ENCODE assay signal across 8 cellular contexts in genomic region chr3:72887378-72887722, GRCh38. TPM values are rescaled to one million over a fixed set of nuclear protein-coding genes. Genes with fewer than 3 reads are reported as not detected.
DNase-seq lines count a peak whose midpoint lies in the region; FAIRE-seq and TF ChIP-seq lines count a peak whose summit lies in the region.

No MANE protein-coding gene starts in this region.

- H3K27me3 Mint-ChIP-seq in T-helper 2 cell treated with Interferon-gamma antibody and Interleukin-4, amounts not matched to agents 5 μg/mL and 100 μg/mL, for 36 hours (ENCODE audit: low read depth) = peaks cover 73% of the 10 kb centered on the region
- peaks cover 64% of the 10 kb centered on the region for H3K27me3 Mint-ChIP-seq in activated naive CD8-positive, alpha-beta T cell

- peak overlapping the region; percentile 88 for H2AFZ ChIP-seq in keratinocyte (ENCODE audit: control insufficient read depth, low read length)

- intact Hi-C loops in testis (cut with DNase I; ENCODE audit: low total_unique reads) = no loop called here

- FAIRE-seq in keratinocyte (lab: Jason Lieb, UNC) = peak; percentile 13

- H3K9ac ChIP-seq in keratinocyte (ENCODE audit: control insufficient read depth, extremely low read depth, insufficient read depth, low read length) = peak overlapping the region; percentile 59

- H3K79me2 ChIP-seq in keratinocyte (ENCODE audit: control insufficient read depth, insufficient read depth, low read length) = no peaks in the 10 kb centered on the region

- H3K27ac ChIP-seq in keratinocyte (ENCODE audit: control insufficient read depth, insufficient read depth, low read length) = peak overlapping the region; percentile 32
- H3K27ac ChIP-seq in testis = no peak overlapping the region

- no peaks in the 10 kb centered on the region for H4K20me1 ChIP-seq in keratinocyte (ENCODE audit: control insufficient read depth, extremely low read depth, insufficient read depth, low read length)

- no peaks in the 10 kb centered on the region for H3K36me3 ChIP-seq in keratinocyte (ENCODE audit: control insufficient read depth in 2 of 2, extremely low read depth in 1 of 2, insufficient read depth in 2 of 2, low read length in 2 of 2)
- H3K36me3 ChIP-seq in testis (ENCODE audit: low read depth, missing control alignments) = no peaks in the 10 kb centered on the region

- no peaks in the 10 kb centered on the region for H3K9me1 ChIP-seq in keratinocyte (ENCODE audit: control insufficient read depth, extremely low read depth, insufficient read depth, low read length)

- peak overlapping the region; percentile 42 to 72 (median 61) for H3K4me3 ChIP-seq in keratinocyte (ENCODE audit: control insufficient read depth in 2 of 3, extremely low read depth in 1 of 3, insufficient read depth in 2 of 3, low read depth in 1 of 3, low read length in 3 of 3)
- peak overlapping the region; percentile 53 to 56 for H3K4me3 ChIP-seq in testis

- peak overlapping the region; percentile 89 for H3K4me3 Mint-ChIP-seq in T-helper 2 cell treated with Interferon-gamma antibody and Interleukin-4, amounts not matched to agents 5 μg/mL and 100 μg/mL, for 36 hours
- H3K4me3 Mint-ChIP-seq in activated naive CD8-positive, alpha-beta T cell = peak overlapping the region; percentile 86

- no peak for TF ChIP-seq POLR2A in testis (IDR thresholded peaks at IDR 0.05)

- dilution Hi-C loops in keratinocyte (cut with MboI; ENCODE audit: extremely low pct_ligation_motif_present, low sequenced_read_pairs) = no loop called here

- no peaks in the 10 kb centered on the region for H3K27me3 ChIP-seq in keratinocyte (ENCODE audit: control insufficient read depth, extremely low read depth, insufficient read depth, low read length)
- no peaks in the 10 kb centered on the region for H3K27me3 ChIP-seq in testis

- DNase-seq in T-helper 2 cell treated with Interferon-gamma antibody and Interleukin-4, amounts not matched to agents 5 μg/mL and 100 μg/mL, for 36 hours (ENCODE audit: low spot score) = no peak
- no peak for DNase-seq in T-helper 2 cell
- DNase-seq in keratinocyte (ENCODE audit: low read depth, low spot score) = no peak
- no peak for DNase-seq in testis
- no peak for DNase-seq in DMS53 (lab: John Stamatoyannopoulos, UW)
- no peak for DNase-seq in activated effector memory CD4-positive, alpha-beta T cell treated with anti-CD3 and anti-CD28 coated beads, Interleukin-2, amount 50 U/mL, for 16 hours
- DNase-seq in COLO668 (lab: John Stamatoyannopoulos, UW; ENCODE audit: unreplicated experiment) = no peak

- H3K9me3 ChIP-seq in keratinocyte (ENCODE audit: control insufficient read depth, low read depth, low read length) (no peaks in the 10 kb centered on the region), testis (no peaks in the 10 kb centered on the region)

- H3K4me2 ChIP-seq in keratinocyte (ENCODE audit: control insufficient read depth, extremely low read depth, insufficient read depth, low read depth, low read length) = peak overlapping the region; percentile 96

- TF ChIP-seq CTCF in keratinocyte (optimal IDR thresholded peaks at IDR 0.05 in 1 of 3, IDR thresholded peaks at IDR 0.05 in 1 of 3, conservative IDR thresholded peaks at IDR 0.05 in 1 of 3; ENCODE audit: extremely low read depth in 1 of 3, insufficient read depth in 2 of 3, low read length in 3 of 3) (no peak), testis (IDR thresholded peaks at IDR 0.05) (no peak)

- no peak overlapping the region for H3K27ac Mint-ChIP-seq in T-helper 2 cell treated with Interferon-gamma antibody and Interleukin-4, amounts not matched to agents 5 μg/mL and 100 μg/mL, for 36 hours
- no peak overlapping the region for H3K27ac Mint-ChIP-seq in activated naive CD8-positive, alpha-beta T cell

- H3K9me3 Mint-ChIP-seq in T-helper 2 cell treated with Interferon-gamma antibody and Interleukin-4, amounts not matched to agents 5 μg/mL and 100 μg/mL, for 36 hours = peaks cover 4% of the 10 kb centered on the region
- peaks cover 5% of the 10 kb centered on the region for H3K9me3 Mint-ChIP-seq in activated naive CD8-positive, alpha-beta T cell (ENCODE audit: low read depth)

- 1% methylated on average over 6 of the region's 6 CpGs for WGBS in testis, 2 donors

- H3K4me1 ChIP-seq in keratinocyte (ENCODE audit: control insufficient read depth, extremely low read depth, insufficient read depth, low read length) = peaks cover 27% of the 10 kb centered on the region
- peaks cover 24% of the 10 kb centered on the region for H3K4me1 ChIP-seq in testis

- no peaks in the 10 kb centered on the region for H3K36me3 Mint-ChIP-seq in T-helper 2 cell treated with Interferon-gamma antibody and Interleukin-4, amounts not matched to agents 5 μg/mL and 100 μg/mL, for 36 hours (ENCODE audit: low read depth)
- peaks cover 4% of the 10 kb centered on the region for H3K36me3 Mint-ChIP-seq in activated naive CD8-positive, alpha-beta T cell

- peaks cover 11% of the 10 kb centered on the region for H3K4me1 Mint-ChIP-seq in T-helper 2 cell treated with Interferon-gamma antibody and Interleukin-4, amounts not matched to agents 5 μg/mL and 100 μg/mL, for 36 hours (ENCODE audit: low read depth)
- H3K4me1 Mint-ChIP-seq in activated naive CD8-positive, alpha-beta T cell (ENCODE audit: low read depth) = peaks cover 22% of the 10 kb centered on the region

RNA-seq across cellular contexts. Expression of gene GXYLT2, which starts 0.5 kb away (rescaled TPM):
- 0.91 to 2.0 TPM (median 1.4 TPM) in 3 replicates for polyA plus RNA-seq in keratinocyte
- not detected for polyA plus RNA-seq in keratinocyte (2011; ENCODE audit: low read depth)
- 1.1 and 1.6 TPM in 2 replicates for polyA plus RNA-seq in keratinocyte (2011; cell fraction: cytosol; rRNA removed)
- polyA plus RNA-seq in keratinocyte (2011; cell fraction: nucleus; rRNA removed) = 1.00 and 1.0 TPM in 2 replicates
- polyA plus RNA-seq in keratinocyte (2012; ENCODE audit: low replicate concordance) = 0.16 and 1.5 TPM in 2 replicates
- 3.2 to 5.0 TPM (median 4.6 TPM) in 3 replicates for polyA minus RNA-seq in keratinocyte
- polyA minus RNA-seq in keratinocyte (2011; cell fraction: cytosol; rRNA and poly(A)+ RNA removed) = 5.9 TPM
- polyA minus RNA-seq in keratinocyte (2011; cell fraction: nucleus; rRNA and poly(A)+ RNA removed) = 1.4 and 1.9 TPM in 2 replicates
- total RNA-seq in testis = 10 to 100 TPM; 17.6 to 27.8 TPM
- polyA plus RNA-seq in testis (ENCODE audit: insufficient read depth, low read depth, low replicate concordance) = 9.7 TPM

RNA-seq across cellular contexts. Expression of gene SHQ1, which starts 39.1 kb away (rescaled TPM):
- polyA plus RNA-seq in keratinocyte (9.7 to 17.7 TPM (median 13.4 TPM) in 3 replicates), testis (ENCODE audit: insufficient read depth, low read depth, low replicate concordance) (20.1 TPM)
- 18.3 TPM for polyA plus RNA-seq in keratinocyte (2011; ENCODE audit: low read depth)
- 8.6 and 15.9 TPM in 2 replicates for polyA plus RNA-seq in keratinocyte (2011; cell fraction: cytosol; rRNA removed)
- 12.8 and 14.6 TPM in 2 replicates for polyA plus RNA-seq in keratinocyte (2011; cell fraction: nucleus; rRNA removed)
- 8.1 and 14.5 TPM in 2 replicates for polyA plus RNA-seq in keratinocyte (2012; ENCODE audit: low replicate concordance)
- polyA minus RNA-seq in keratinocyte = 4.4 to 11.3 TPM (median 5.8 TPM) in 3 replicates
- polyA minus RNA-seq in keratinocyte (2011; cell fraction: cytosol; rRNA and poly(A)+ RNA removed) = 6.5 TPM
- 11.9 and 14.2 TPM in 2 replicates for polyA minus RNA-seq in keratinocyte (2011; cell fraction: nucleus; rRNA and poly(A)+ RNA removed)
- total RNA-seq in testis = 10 to 100 TPM; 21.2 to 26.9 TPM
